8 cellular contexts compared by ENCODE assay signal in genomic region chr3:121995190-121996137, GRCh38. TPM values are rescaled to one million over a fixed set of nuclear protein-coding genes. Genes with fewer than 3 reads are reported as not detected.
A peak's percentile ranks its signal among the peaks of the same experiment; 100 is the strongest.
DNase-seq lines count a peak whose midpoint lies in the region; FAIRE-seq and TF ChIP-seq lines count a peak whose summit lies in the region.

No MANE protein-coding gene starts in this region.

- DNase-seq in NCI-H748 (lab: John Stamatoyannopoulos, UW; ENCODE audit: unreplicated experiment) (peak; percentile 50), NCI-H748 treated with DMSO at 0.1 percent for 48 hours (lab: John Stamatoyannopoulos, UW) (no peak), H54 (ENCODE audit: insufficient read length, low spot score) (peak; percentile 34), NCI-H1930 (lab: John Stamatoyannopoulos, UW) (peak; percentile 6 to 7), foreskin melanocyte (peak; percentile 6), osteocyte (ENCODE audit: extremely low spot score, unreplicated experiment) (no peak)
- DNase-seq in activated CD4-positive, alpha-beta T cell treated with anti-CD3 and anti-CD28 coated beads, Interleukin-2, amount 50 U/mL, for 1 hour: peak; percentile 7
- DNase-seq in activated effector memory CD4-positive, alpha-beta T cell treated with Interleukin-2 at 50 U/mL for 16 hours: no peak

- no peaks in the 10 kb centered on the region for H3K27me3 Mint-ChIP-seq in osteocyte (ENCODE audit: unreplicated experiment)

- no peak for FAIRE-seq in H54 (lab: Jason Lieb, UNC)

- H3K36me3 Mint-ChIP-seq in osteocyte (ENCODE audit: unreplicated experiment): no peaks in the 10 kb centered on the region

- H3K9me3 Mint-ChIP-seq in osteocyte (ENCODE audit: unreplicated experiment): no peaks in the 10 kb centered on the region

- H3K4me1 Mint-ChIP-seq in osteocyte (ENCODE audit: unreplicated experiment): peaks cover 3% of the 10 kb centered on the region

- no peak for TF ChIP-seq POLR2A in H54 (IDR thresholded peaks at IDR 0.05; ENCODE audit: low read depth, low read length)

- no peak overlapping the region for H3K4me3 Mint-ChIP-seq in osteocyte (ENCODE audit: unreplicated experiment)

- no peak overlapping the region for H3K27ac Mint-ChIP-seq in osteocyte (ENCODE audit: unreplicated experiment)

- peak; percentile 45 for TF ChIP-seq CTCF in osteocyte (IDR thresholded peaks at IDR 0.05)

RNA-seq across cellular contexts. Expression of gene ILDR1, which starts 26.6 kb away (rescaled TPM):
- total RNA-seq in osteocyte: not detected in 2 replicates

RNA-seq across cellular contexts. Expression of gene CD86, which starts 59.7 kb away (rescaled TPM):
- not detected in 2 replicates for total RNA-seq in osteocyte

Comparison
In these comparisons a context has a peak if more than half of its experiments do, and no peak if none do; other contexts are left out.
1. DNase-seq: peak in NCI-H748 (single experiment), H54 (single experiment), NCI-H1930 (2 of 2), activated CD4-positive, alpha-beta T cell treated with anti-CD3 and anti-CD28 coated beads, Interleukin-2, amount 50 U/mL, for 1 hour (single experiment) and foreskin melanocyte (single experiment); none in NCI-H748 treated with DMSO at 0.1 percent for 48 hours (single experiment), osteocyte (single experiment) and activated effector memory CD4-positive, alpha-beta T cell treated with Interleukin-2 at 50 U/mL for 16 hours (single experiment).